Comparison of ENCODE assay signal across 1 cellular context in genomic region chr5:148816357-148816756, GRCh38.
TF ChIP-seq lines count a peak whose summit lies in the region.

No MANE protein-coding gene starts in this region.

TF ChIP-seq in GM12878, 131 proteins besides CTCF, POLR2A, EP300 and RAD21:
- TF ChIP-seq ZNF687 (IDR thresholded peaks at IDR 0.05) = no peak
- no peak for TF ChIP-seq ZBTB4 (CRISPR knock-in tag; IDR thresholded peaks at IDR 0.05)
- no peak for TF ChIP-seq ELK1 (IDR thresholded peaks at IDR 0.05; ENCODE audit: low read depth, low read length)
- TF ChIP-seq E4F1 (IDR thresholded peaks at IDR 0.05; ENCODE audit: borderline replicate concordance, partially characterized antibody) = no peak
- TF ChIP-seq BCL3 (IDR thresholded peaks at IDR 0.05; ENCODE audit: borderline replicate concordance, insufficient read depth, low read depth, low read length, poor library complexity, severe bottlenecking) = no peak
- TF ChIP-seq BCLAF1 (IDR thresholded peaks at IDR 0.05) = no peak
- TF ChIP-seq IKZF1 (conservative IDR thresholded peaks at IDR 0.05) = no peak
- no peak for TF ChIP-seq GATAD2B (conservative IDR thresholded peaks at IDR 0.05; ENCODE audit: low read depth)
- no peak for TF ChIP-seq IRF5 (IDR thresholded peaks at IDR 0.05; ENCODE audit: borderline replicate concordance)
- TF ChIP-seq WRNIP1 (IDR thresholded peaks at IDR 0.05; ENCODE audit: borderline replicate concordance, low read depth, low read length) = no peak
- TF ChIP-seq PAX5 (IDR thresholded peaks at IDR 0.05; ENCODE audit: borderline replicate concordance, low read depth, low read length) = no peak
- no peak for TF ChIP-seq CBFB (IDR thresholded peaks at IDR 0.05; ENCODE audit: low read depth)
- TF ChIP-seq PBX3 (IDR thresholded peaks at IDR 0.05; ENCODE audit: insufficient replicate concordance, low read depth, low read length) = no peak
- no peak for TF ChIP-seq SREBF2 (IDR thresholded peaks at IDR 0.05; ENCODE audit: low read length)
- no peak for TF ChIP-seq CHD4 (IDR thresholded peaks at IDR 0.05)
- no peak for TF ChIP-seq TARDBP (IDR thresholded peaks at IDR 0.05; ENCODE audit: borderline replicate concordance)
- TF ChIP-seq BHLHE40 (IDR thresholded peaks at IDR 0.05; ENCODE audit: borderline replicate concordance in 1 of 2, low read depth in 2 of 2, low read length in 1 of 2) = no peak
- no peak for TF ChIP-seq HDAC2 (IDR thresholded peaks at IDR 0.05)
- TF ChIP-seq CUX1 (IDR thresholded peaks at IDR 0.05; ENCODE audit: insufficient replicate concordance, low read depth, low read length) = no peak
